Comparison of ENCODE assay signal across 15 cellular contexts in the genomic region with DNA sequence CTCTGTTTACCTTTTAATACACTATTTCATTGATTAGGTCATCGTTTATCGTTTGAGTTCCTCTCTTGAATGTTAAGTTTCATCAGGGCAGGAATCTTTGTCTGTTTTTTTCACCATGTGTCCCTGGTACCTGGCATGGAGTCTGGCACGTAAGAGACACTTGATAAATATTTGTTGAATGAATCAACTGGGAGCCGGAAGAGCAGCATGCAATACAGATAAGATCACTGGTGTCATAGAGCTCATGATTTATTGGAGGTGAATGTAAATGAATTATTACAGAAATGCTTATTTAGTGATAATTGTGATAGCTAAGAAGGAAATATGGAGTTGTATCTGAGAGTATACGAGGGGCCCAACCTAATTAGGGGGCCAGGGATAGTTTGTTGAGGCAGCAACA.
A peak's percentile ranks its signal among the peaks of the same experiment; 100 is the strongest.
DNase-seq lines count a peak whose midpoint lies in the region; ATAC-seq, FAIRE-seq and TF ChIP-seq lines count a peak whose summit lies in the region.
"Had no signal": no experiment of that assay in that cellular context is flagged by ENCODE, and none has a peak within 500 bp of the region (broad histone marks: within the 10 kb centered on the region; RNA-seq: fewer than 3 reads in every experiment).

No MANE protein-coding gene starts in this region.

- no peak for FAIRE-seq in endothelial cell of umbilical vein (lab: Jason Lieb, UNC)
- FAIRE-seq: endometrium had no signal

- H3K27ac Mint-ChIP-seq in activated naive CD4-positive, alpha-beta T cell treated with anti-CD3 and anti-CD28 coated beads, Interleukin-2, amount 50 U/mL, for 72 hours = no peak overlapping the region
- H3K27ac Mint-ChIP-seq: activated CD8-positive, alpha-beta T cell treated with anti-CD3 and anti-CD28 coated beads, Interleukin-2, amount 10 ng/mL, durations not matched to agents 7 days and 5 days had no signal

- no peaks in the 10 kb centered on the region for H3K36me3 ChIP-seq in endothelial cell of umbilical vein (ENCODE audit: control insufficient read depth in 2 of 2, extremely low read depth in 1 of 2, insufficient read depth in 2 of 2, low read length in 2 of 2)
- no peaks in the 10 kb centered on the region for H3K36me3 ChIP-seq in trophoblast cell (ENCODE audit: control insufficient read depth in 1 of 2, insufficient read depth in 2 of 2, low read length in 2 of 2)
- no peaks in the 10 kb centered on the region for H3K36me3 ChIP-seq in WERI-Rb-1
- H3K36me3 ChIP-seq: brain microvascular endothelial cell, neutrophil had no signal

- CTCF ChIA-PET in endothelial cell of umbilical vein (lab: Charles Lee) = interaction anchor here (0.9 to 1.6 kb wide), 3 partner anchors 11 to 342 kb away, joined by 3 to 6 read pairs (median 3); no protein-coding TSS in a partner anchor

- DNase-seq in HCEC 1CT = peak; percentile 10
- DNase-seq in NCI-H510A (lab: John Stamatoyannopoulos, UW) = peak; percentile 49
- no peak for DNase-seq in endothelial cell of umbilical vein (ENCODE audit: low read depth, low spot score)
- peak; percentile 77 to 96 for DNase-seq in trophoblast cell
- no peak for DNase-seq in WERI-Rb-1
- no peak for DNase-seq in activated naive CD4-positive, alpha-beta T cell treated with anti-CD3 and anti-CD28 coated beads, Interleukin-2, amount 50 U/mL, for 72 hours (ENCODE audit: low spot score in 2 of 2)
- no peak for DNase-seq in central memory CD4-positive, alpha-beta T cell
- DNase-seq: activated CD8-positive, alpha-beta T cell treated with anti-CD3 and anti-CD28 coated beads, Interleukin-2, amount 10 ng/mL, durations not matched to agents 7 days and 5 days; activated gamma-delta T cell treated with Interleukin-2 at 50 U/mL for 16 hours; brain microvascular endothelial cell; NCI-H187 treated with DMSO at 0.1 percent for 48 hours; substantia nigra had no signal

- H3K4me1 ChIP-seq in endothelial cell of umbilical vein (ENCODE audit: control insufficient read depth, extremely low read depth, insufficient read depth, low read length) (peaks cover 3% of the 10 kb centered on the region), trophoblast cell (ENCODE audit: control insufficient read depth in 1 of 2, insufficient read depth in 2 of 2, low read length in 2 of 2) (peaks cover 5 to 16% of the 10 kb centered on the region in 2 experiments)

- H4K20me1 ChIP-seq in endothelial cell of umbilical vein (replicated peaks; ENCODE audit: control insufficient read depth, extremely low read depth, insufficient read depth, low read length) = no peaks in the 10 kb centered on the region

- no peak overlapping the region for H3K23ac ChIP-seq in trophoblast cell (ENCODE audit: low read length)

- peaks cover 6 to 10% of the 10 kb centered on the region in 2 donors for H3K9me3 Mint-ChIP-seq in activated naive CD4-positive, alpha-beta T cell treated with anti-CD3 and anti-CD28 coated beads, Interleukin-2, amount 50 U/mL, for 72 hours

- no peak overlapping the region for H3K18ac ChIP-seq in trophoblast cell (ENCODE audit: low read length)

- H4K8ac ChIP-seq in trophoblast cell (ENCODE audit: low read depth, low read length) = no peak overlapping the region

- H4K12ac ChIP-seq in trophoblast cell (ENCODE audit: low read depth, low read length) = no peak overlapping the region

- H2AFZ ChIP-seq in endothelial cell of umbilical vein (ENCODE audit: low read depth, low read length) (no peak overlapping the region), trophoblast cell (ENCODE audit: insufficient read depth, low read length, poor library complexity) (no peak overlapping the region)

- no peak for ATAC-seq in activated CD4-positive, CD25-positive, alpha-beta regulatory T cell treated with anti-CD3 and anti-CD28 coated beads, Interleukin-2, amount 50 U/mL, for 24 hours
- no peak for ATAC-seq in activated naive CD4-positive, alpha-beta T cell treated with anti-CD3 and anti-CD28 coated beads, Interleukin-2, amount 50 U/mL, for 72 hours
- ATAC-seq: activated CD8-positive, alpha-beta T cell treated with anti-CD3 and anti-CD28 coated beads, Interleukin-2, amount 10 ng/mL, durations not matched to agents 7 days and 5 days had no signal

- H3K4me2 ChIP-seq in endothelial cell of umbilical vein (ENCODE audit: insufficient read depth, low read length) = no peak overlapping the region
- no peak overlapping the region for H3K4me2 ChIP-seq in trophoblast cell (ENCODE audit: low read length)

- TF ChIP-seq CTCF in endothelial cell of umbilical vein (IDR thresholded peaks at IDR 0.05; ENCODE audit: extremely low read depth in 1 of 2, insufficient read depth in 1 of 2, low read depth in 1 of 2, low read length in 2 of 2) = no peak
- no peak for TF ChIP-seq CTCF in WERI-Rb-1 (IDR thresholded peaks at IDR 0.05; ENCODE audit: low read depth, low read length)

- H3K4ac ChIP-seq in trophoblast cell (ENCODE audit: low read depth, low read length) = no peak overlapping the region

- H3K79me1 ChIP-seq in trophoblast cell (ENCODE audit: low read length) = peaks cover 6% of the 10 kb centered on the region

- BruUV-seq in endothelial cell of umbilical vein (replicated peaks; lab: Mats Ljungman, UMichigan) = no TSS peak

- intact Hi-C loops in endothelial cell of umbilical vein (cut with micrococcal nuclease) = no loop called here

- H4K91ac ChIP-seq in trophoblast cell (ENCODE audit: low read depth, low read length) = no peak overlapping the region

- no peak for TF ChIP-seq POLR2A in endothelial cell of umbilical vein (IDR thresholded peaks at IDR 0.05; ENCODE audit: low read depth, low read length)

- H3K4me3 ChIP-seq in endothelial cell of umbilical vein (replicated peaks in 1 of 3; ENCODE audit: insufficient read depth in 1 of 3, low read depth in 1 of 3, low read length in 3 of 3) (no peak overlapping the region), trophoblast cell (ENCODE audit: low read depth, low read length) (no peak overlapping the region), WERI-Rb-1 (ENCODE audit: low read depth, low read length) (no peak overlapping the region)

- POLR2A ChIA-PET in endothelial cell of umbilical vein (lab: Charles Lee) = no interaction called here

- H3K27ac ChIP-seq in endothelial cell of umbilical vein (ENCODE audit: insufficient read depth, low read depth, low read length) (no peak overlapping the region), trophoblast cell (ENCODE audit: low read depth, low read length) (peak overlapping the region; percentile 21), WERI-Rb-1 (no peak overlapping the region)
- H3K27ac ChIP-seq: brain microvascular endothelial cell, neutrophil had no signal

- H3K79me2 ChIP-seq in endothelial cell of umbilical vein (ENCODE audit: control insufficient read depth, insufficient read depth, low read length) (no peaks in the 10 kb centered on the region), trophoblast cell (ENCODE audit: control insufficient read depth, insufficient read depth, low read length, poor library complexity) (no peaks in the 10 kb centered on the region)

- no peak overlapping the region for H2BK5ac ChIP-seq in trophoblast cell (ENCODE audit: low read depth, low read length, poor library complexity)

- peaks cover 0 to 6% of the 10 kb centered on the region in 2 experiments for H3K27me3 ChIP-seq in endothelial cell of umbilical vein (ENCODE audit: control insufficient read depth in 2 of 2, insufficient read depth in 2 of 2, low read length in 2 of 2)
- H3K27me3 ChIP-seq in trophoblast cell (ENCODE audit: insufficient read depth, low read length) = no peaks in the 10 kb centered on the region
- H3K27me3 ChIP-seq in WERI-Rb-1 (ENCODE audit: insufficient read depth, low read depth, severe bottlenecking) = no peaks in the 10 kb centered on the region
- H3K27me3 ChIP-seq: brain microvascular endothelial cell, neutrophil had no signal

- WGBS in trophoblast cell (ENCODE audit: extremely low coverage, insufficient coverage, insufficient read length) = no CpG with 5 or more reads among the region's 5 CpGs

- H3K14ac ChIP-seq in trophoblast cell (ENCODE audit: low read length) = no peak overlapping the region

- peak overlapping the region; percentile 20 for H2BK120ac ChIP-seq in trophoblast cell (ENCODE audit: insufficient read depth, low read length, poor library complexity)

- H3K9me3 ChIP-seq in endothelial cell of umbilical vein (replicated peaks; ENCODE audit: control insufficient read depth, insufficient read depth, low read length) = no peaks in the 10 kb centered on the region
- no peaks in the 10 kb centered on the region for H3K9me3 ChIP-seq in trophoblast cell (ENCODE audit: insufficient read depth, low read depth, low read length)
- peaks cover 2% of the 10 kb centered on the region for H3K9me3 ChIP-seq in WERI-Rb-1 (ENCODE audit: severe bottlenecking)
- H3K9me3 ChIP-seq: neutrophil had no signal

- H2AK5ac ChIP-seq in trophoblast cell (ENCODE audit: low read length) = no peak overlapping the region

- H2BK12ac ChIP-seq in trophoblast cell (ENCODE audit: low read length) = peak overlapping the region; percentile 68

- no peaks in the 10 kb centered on the region for H3K36me3 Mint-ChIP-seq in activated naive CD4-positive, alpha-beta T cell treated with anti-CD3 and anti-CD28 coated beads, Interleukin-2, amount 50 U/mL, for 72 hours

- dilution Hi-C loops in endothelial cell of umbilical vein (cut with MboI; ENCODE audit: extremely low pct_ligation_motif_present, low sequenced_read_pairs) = no loop called here

- no peak overlapping the region for H3K9ac ChIP-seq in endothelial cell of umbilical vein (replicated peaks; ENCODE audit: extremely low read depth, insufficient read depth, low read length)
- no peak overlapping the region for H3K9ac ChIP-seq in trophoblast cell (ENCODE audit: low read length)

- H3K9me1 ChIP-seq in endothelial cell of umbilical vein (replicated peaks; ENCODE audit: control insufficient read depth, extremely low read depth, insufficient read depth, low read length) = no peaks in the 10 kb centered on the region

TF ChIP-seq in endothelial cell of umbilical vein, 7 proteins besides CTCF, POLR2A, EP300 and RAD21:
- TF ChIP-seq EZH2 (IDR thresholded peaks at IDR 0.05; ENCODE audit: borderline replicate concordance, low read depth, low read length, severe bottlenecking) = no peak
- no peak for TF ChIP-seq POLR2AphosphoS5 (IDR thresholded peaks at IDR 0.05; ENCODE audit: insufficient read depth, low read depth, low read length)
- TF ChIP-seq, protein P1, sequence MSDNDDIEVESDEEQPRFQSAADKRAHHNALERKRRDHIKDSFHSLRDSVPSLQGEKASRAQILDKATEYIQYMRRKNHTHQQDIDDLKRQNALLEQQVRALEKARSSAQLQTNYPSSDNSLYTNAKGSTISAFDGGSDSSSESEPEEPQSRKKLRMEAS (IDR thresholded peaks at IDR 0.05; ENCODE audit: insufficient read depth, insufficient read length) = no peak
- peak; percentile 61 for TF ChIP-seq GATA2 (IDR thresholded peaks at IDR 0.05; ENCODE audit: insufficient read depth, insufficient read length, low read depth, low read length)
- no peak for TF ChIP-seq JUN (IDR thresholded peaks at IDR 0.05; ENCODE audit: borderline replicate concordance, insufficient read depth, insufficient read length, low read depth)
TF ChIP-seq in endothelial cell of umbilical vein: peak in this region for 1.

Comparison
In these comparisons a context has a peak if more than half of its experiments do, and no peak if none do; other contexts are left out.
1. DNase-seq: peak in HCEC 1CT (single experiment), NCI-H510A (single experiment) and trophoblast cell (2 of 2); none in endothelial cell of umbilical vein (single experiment), WERI-Rb-1 (single experiment), activated naive CD4-positive, alpha-beta T cell treated with anti-CD3 and anti-CD28 coated beads, Interleukin-2, amount 50 U/mL, for 72 hours (0 of 2) and central memory CD4-positive, alpha-beta T cell (single experiment).